8 cellular contexts compared by ENCODE assay signal in genomic region chr11:83157755-83158473, GRCh38. TPM values are rescaled to one million over a fixed set of nuclear protein-coding genes. Genes with fewer than 3 reads are reported as not detected.
DNase-seq lines count a peak whose midpoint lies in the region; ATAC-seq and TF ChIP-seq lines count a peak whose summit lies in the region.

No MANE protein-coding gene starts in this region.

- peaks cover 5% of the 10 kb centered on the region for H3K36me3 ChIP-seq in effector memory CD4-positive, alpha-beta T cell (ENCODE audit: control insufficient read depth, insufficient read depth, low read length)

- TF ChIP-seq CTCF in activated CD8-positive, alpha-beta T cell treated with anti-CD3 and anti-CD28 coated beads for 36 hours (IDR thresholded peaks at IDR 0.05), result no peak

- H3K27ac ChIP-seq in effector memory CD4-positive, alpha-beta T cell (ENCODE audit: insufficient read depth, low read length, poor library complexity, severe bottlenecking), result peak overlapping the region; percentile 98

- peak overlapping the region; percentile 86 for H3K4me3 ChIP-seq in effector memory CD4-positive, alpha-beta T cell (ENCODE audit: insufficient read depth, low read depth, low read length, poor library complexity, severe bottlenecking)

- no peaks in the 10 kb centered on the region for H3K27me3 ChIP-seq in effector memory CD4-positive, alpha-beta T cell (replicated peaks; ENCODE audit: control insufficient read depth, insufficient read depth, low read length, poor library complexity, severe bottlenecking)

- peaks cover 35% of the 10 kb centered on the region for H3K4me1 Mint-ChIP-seq in activated CD8-positive, alpha-beta T cell treated with anti-CD3 and anti-CD28 coated beads for 36 hours (ENCODE audit: low read depth)
- peaks cover 28% of the 10 kb centered on the region for H3K4me1 Mint-ChIP-seq in memory B cell

- peak; percentile 29 for DNase-seq in activated gamma-delta T cell treated with Interleukin-2 at 50 U/mL for 16 hours
- no peak for DNase-seq in activated gamma-delta T cell (lab: John Stamatoyannopoulos, UW)
- DNase-seq in NCI-H524 treated with DMSO at 0.1 percent for 48 hours (lab: John Stamatoyannopoulos, UW), result peak; percentile 15
- peak; percentile 61 for DNase-seq in activated CD8-positive, alpha-beta T cell treated with anti-CD3 and anti-CD28 coated beads for 36 hours
- peak; percentile 9 to 36 (median 33) for DNase-seq in effector memory CD4-positive, alpha-beta T cell
- peak; percentile 38 to 48 for DNase-seq in memory B cell (ENCODE audit: low spot score in 2 of 2)
- peak; percentile 34 for DNase-seq in stimulated activated CD8-positive, alpha-beta memory T cell treated with anti-CD3 and anti-CD28 coated beads, Interleukin-15, amount 100 ng/mL, for 24 hours (ENCODE audit: low read depth)

- H3K27ac Mint-ChIP-seq in activated CD8-positive, alpha-beta T cell treated with anti-CD3 and anti-CD28 coated beads for 36 hours, result peak overlapping the region; percentile 100
- H3K27ac Mint-ChIP-seq in memory B cell, result peak overlapping the region; percentile 98

- H3K9me3 Mint-ChIP-seq in activated CD8-positive, alpha-beta T cell treated with anti-CD3 and anti-CD28 coated beads for 36 hours, result no peaks in the 10 kb centered on the region
- no peaks in the 10 kb centered on the region for H3K9me3 Mint-ChIP-seq in memory B cell

- POLR2A ChIA-PET in activated CD8-positive, alpha-beta T cell treated with anti-CD3 and anti-CD28 coated beads for 36 hours (lab: Charles Lee), result interaction anchor here (0.6 to 4.0 kb wide), 16 partner anchors 10 to 257 kb away, joined by 3 to 44 read pairs (median 3); partner anchors contain the start of genes DDIAS, PRCP and RAB30

- CTCF ChIA-PET in activated CD8-positive, alpha-beta T cell treated with anti-CD3 and anti-CD28 coated beads for 36 hours (lab: Charles Lee), result interaction anchor here (1.0 to 1.5 kb wide), 4 partner anchors 15 to 291 kb away, joined by 3 to 4 read pairs (median 3); no protein-coding TSS in a partner anchor

- peak overlapping the region; percentile 100 for H3K4me3 Mint-ChIP-seq in activated CD8-positive, alpha-beta T cell treated with anti-CD3 and anti-CD28 coated beads for 36 hours
- peak overlapping the region; percentile 93 for H3K4me3 Mint-ChIP-seq in memory B cell

- peaks cover 47% of the 10 kb centered on the region for H3K36me3 Mint-ChIP-seq in activated CD8-positive, alpha-beta T cell treated with anti-CD3 and anti-CD28 coated beads for 36 hours (ENCODE audit: low read depth)
- peaks cover 20% of the 10 kb centered on the region for H3K36me3 Mint-ChIP-seq in memory B cell

- H3K4me1 ChIP-seq in effector memory CD4-positive, alpha-beta T cell (ENCODE audit: control insufficient read depth, insufficient read depth, low read length, poor library complexity, severe bottlenecking), result peaks cover 9% of the 10 kb centered on the region

- no peaks in the 10 kb centered on the region for H3K27me3 Mint-ChIP-seq in activated CD8-positive, alpha-beta T cell treated with anti-CD3 and anti-CD28 coated beads for 36 hours
- no peaks in the 10 kb centered on the region for H3K27me3 Mint-ChIP-seq in memory B cell

- no peak for ATAC-seq in activated CD8-positive, alpha-beta T cell treated with anti-CD3 and anti-CD28 coated beads for 36 hours
- ATAC-seq in memory B cell (ENCODE audit: low read depth) (no peak), GM21737 (IDR thresholded peaks at IDR 0.05; ENCODE audit: unreplicated experiment) (no peak)

- H3K9me3 ChIP-seq in effector memory CD4-positive, alpha-beta T cell (ENCODE audit: control insufficient read depth, low read length), result no peaks in the 10 kb centered on the region

- intact Hi-C loops in activated CD8-positive, alpha-beta T cell treated with anti-CD3 and anti-CD28 coated beads for 36 hours (cut with micrococcal nuclease), result loop anchor here (2.0 to 10.0 kb wide), 4 partner anchors 87 to 257 kb away; partner anchors contain the start of genes DDIAS, PRCP and RAB30

RNA-seq across cellular contexts. Expression of gene PCF11, which starts 1.0 kb away (rescaled TPM):
- total RNA-seq in activated CD8-positive, alpha-beta T cell treated with anti-CD3 and anti-CD28 coated beads for 36 hours, result 10 to 100 TPM; 53.9 to 55.6 TPM

RNA-seq across cellular contexts. Expression of gene ANKRD42, which starts 35.6 kb away (rescaled TPM):
- 1 to 10 TPM; 3.8 to 4.7 TPM for total RNA-seq in activated CD8-positive, alpha-beta T cell treated with anti-CD3 and anti-CD28 coated beads for 36 hours
